Comparison of ENCODE assay signal across 16 cellular contexts in the genomic region with DNA sequence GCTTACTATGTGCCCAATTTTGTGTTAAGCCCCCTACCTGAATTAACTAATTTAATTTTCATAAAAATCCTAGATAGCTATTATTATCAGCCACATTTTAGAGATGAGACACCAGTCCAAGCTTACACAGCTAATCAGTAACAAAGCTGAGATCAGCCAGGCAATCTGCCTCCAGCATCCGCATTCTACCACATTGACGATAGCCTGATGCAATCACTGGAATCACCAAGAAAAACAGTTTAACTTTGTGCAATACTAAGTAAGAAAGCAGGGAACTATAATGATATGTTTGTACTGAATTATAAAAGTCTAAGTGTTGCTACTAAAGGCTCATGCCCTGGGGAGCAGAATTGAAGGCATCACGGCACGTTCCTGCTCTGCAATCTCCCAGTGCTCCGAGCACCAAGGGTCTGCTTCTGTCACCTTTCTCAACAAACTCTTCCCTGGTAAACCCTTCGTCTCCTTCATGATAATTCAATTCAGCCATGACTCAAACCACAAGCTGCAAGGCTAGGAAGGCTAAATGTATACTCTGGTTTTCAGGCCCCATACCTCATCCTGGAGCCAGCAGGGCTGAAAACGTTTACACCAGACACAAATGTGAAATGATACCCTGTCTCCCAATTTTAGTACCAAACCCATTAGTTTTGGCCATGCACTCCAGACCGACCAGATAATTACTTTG. TPM values are rescaled to one million over a fixed set of nuclear protein-coding genes. Genes with fewer than 3 reads are reported as not detected.
DNase-seq lines count a peak whose midpoint lies in the region; ATAC-seq and TF ChIP-seq lines count a peak whose summit lies in the region.
"Had no signal": no experiment of that assay in that cellular context is flagged by ENCODE, and none has a peak within 500 bp of the region (broad histone marks: within the 10 kb centered on the region; RNA-seq: fewer than 3 reads in every experiment).

No MANE protein-coding gene starts in this region.

- peaks cover 26% of the 10 kb centered on the region for H3K79me2 ChIP-seq in hepatocyte

- no peak overlapping the region for H2AFZ ChIP-seq in hepatocyte

- H3K27me3 ChIP-seq in hepatocyte (no peaks in the 10 kb centered on the region), right atrium auricular region (no peaks in the 10 kb centered on the region)
- H3K27me3 ChIP-seq: dorsolateral prefrontal cortex had no signal

- H3K4me1 ChIP-seq in hepatocyte (ENCODE audit: insufficient read depth): no peaks in the 10 kb centered on the region
- H3K4me1 ChIP-seq in right atrium auricular region: peaks cover 0 to 15% of the 10 kb centered on the region in 2 donors

- no peaks in the 10 kb centered on the region for H3K36me3 ChIP-seq in hepatocyte (replicated peaks; ENCODE audit: insufficient read depth, low read depth)
- H3K36me3 ChIP-seq in right atrium auricular region: peaks cover 31% of the 10 kb centered on the region

- no peaks in the 10 kb centered on the region for H4K20me1 ChIP-seq in hepatocyte (ENCODE audit: insufficient read depth, poor library complexity, severe bottlenecking)

- WGBS in hepatocyte (ENCODE audit: low lambda C conversion rate, missing lambda C conversion rate): 82% methylated on average over 8 of the region's 8 CpGs

- no peak overlapping the region for H3K4me3 Mint-ChIP-seq in T-helper 1 cell treated with Interleukin-12 subunit alpha and Interleukin-12 subunit beta and Interleukin-4 antibody, amounts not matched to agents 30 μg/mL and 1 μg/mL, for 36 hours
- H3K4me3 Mint-ChIP-seq in activated T-helper 17 cell treated with anti-CD3 and anti-CD28 coated beads, Interleukin-2, amount 50 U/mL, for 72 hours: no peak overlapping the region
- H3K4me3 Mint-ChIP-seq: activated naive CD4-positive, alpha-beta T cell treated with anti-CD3 and anti-CD28 coated beads, Interleukin-2, amount 50 U/mL, for 24 hours had no signal

- no peak for ATAC-seq in activated T-helper 17 cell treated with anti-CD3 and anti-CD28 coated beads, Interleukin-2, amount 50 U/mL, for 72 hours (replicated peaks)
- no peak for ATAC-seq in GM21423 (IDR thresholded peaks at IDR 0.05; ENCODE audit: unreplicated experiment)

- TF ChIP-seq CTCF in hepatocyte (IDR thresholded peaks at IDR 0.05; ENCODE audit: poor library complexity): no peak
- TF ChIP-seq CTCF in right atrium auricular region (IDR thresholded peaks at IDR 0.05): no peak

- DNase-seq in T-helper 1 cell (no peak), hepatocyte (ENCODE audit: low spot score) (no peak), stromal cell of bone marrow (ENCODE audit: low read depth) (peak; percentile 84), right atrium auricular region (ENCODE audit: low spot score) (no peak)
- no peak for DNase-seq in effector CD8-positive, alpha-beta T cell (lab: John Stamatoyannopoulos, UW)
- DNase-seq: activated CD4-positive, CD25-positive, alpha-beta regulatory T cell; DMS53; dorsolateral prefrontal cortex; NCI-H2171 treated with DMSO at 0.1 percent for 48 hours; SHP77 treated with DMSO at 0.1 percent for 48 hours had no signal

- H3K27ac Mint-ChIP-seq in T-helper 1 cell treated with Interleukin-12 subunit alpha and Interleukin-12 subunit beta and Interleukin-4 antibody, amounts not matched to agents 30 μg/mL and 1 μg/mL, for 36 hours: peak overlapping the region; percentile 62
- peak overlapping the region; percentile 77 for H3K27ac Mint-ChIP-seq in activated T-helper 17 cell treated with anti-CD3 and anti-CD28 coated beads, Interleukin-2, amount 50 U/mL, for 72 hours
- H3K27ac Mint-ChIP-seq: activated naive CD4-positive, alpha-beta T cell treated with anti-CD3 and anti-CD28 coated beads, Interleukin-2, amount 50 U/mL, for 24 hours had no signal

- H3K9me3 Mint-ChIP-seq in T-helper 1 cell treated with Interleukin-12 subunit alpha and Interleukin-12 subunit beta and Interleukin-4 antibody, amounts not matched to agents 30 μg/mL and 1 μg/mL, for 36 hours: no peaks in the 10 kb centered on the region
- H3K9me3 Mint-ChIP-seq in activated T-helper 17 cell treated with anti-CD3 and anti-CD28 coated beads, Interleukin-2, amount 50 U/mL, for 72 hours: no peaks in the 10 kb centered on the region
- H3K9me3 Mint-ChIP-seq: activated naive CD4-positive, alpha-beta T cell treated with anti-CD3 and anti-CD28 coated beads, Interleukin-2, amount 50 U/mL, for 24 hours had no signal

- no peak overlapping the region for H3K4me2 ChIP-seq in hepatocyte

- no peaks in the 10 kb centered on the region for H3K27me3 Mint-ChIP-seq in T-helper 1 cell treated with Interleukin-12 subunit alpha and Interleukin-12 subunit beta and Interleukin-4 antibody, amounts not matched to agents 30 μg/mL and 1 μg/mL, for 36 hours (ENCODE audit: low read depth)
- no peaks in the 10 kb centered on the region for H3K27me3 Mint-ChIP-seq in activated T-helper 17 cell treated with anti-CD3 and anti-CD28 coated beads, Interleukin-2, amount 50 U/mL, for 72 hours
- H3K27me3 Mint-ChIP-seq: activated naive CD4-positive, alpha-beta T cell treated with anti-CD3 and anti-CD28 coated beads, Interleukin-2, amount 50 U/mL, for 24 hours had no signal

- H3K27ac ChIP-seq in hepatocyte (peak overlapping the region; percentile 52), right atrium auricular region (peak overlapping the region in 1 of 2 donors; percentile 24)
- H3K27ac ChIP-seq: 22Rv1 had no signal

- no peaks in the 10 kb centered on the region for H3K9me2 ChIP-seq in hepatocyte (replicated peaks; ENCODE audit: insufficient read depth)

- H3K4me3 ChIP-seq in hepatocyte (no peak overlapping the region), right atrium auricular region (no peak overlapping the region)
- H3K4me3 ChIP-seq: dorsolateral prefrontal cortex had no signal

- peaks cover 36% of the 10 kb centered on the region for H3K4me1 Mint-ChIP-seq in T-helper 1 cell treated with Interleukin-12 subunit alpha and Interleukin-12 subunit beta and Interleukin-4 antibody, amounts not matched to agents 30 μg/mL and 1 μg/mL, for 36 hours (ENCODE audit: low read depth)
- H3K4me1 Mint-ChIP-seq in activated T-helper 17 cell treated with anti-CD3 and anti-CD28 coated beads, Interleukin-2, amount 50 U/mL, for 72 hours: peaks cover 25% of the 10 kb centered on the region

- peaks cover 27% of the 10 kb centered on the region for H3K36me3 Mint-ChIP-seq in T-helper 1 cell treated with Interleukin-12 subunit alpha and Interleukin-12 subunit beta and Interleukin-4 antibody, amounts not matched to agents 30 μg/mL and 1 μg/mL, for 36 hours (ENCODE audit: low read depth)
- peaks cover 91% of the 10 kb centered on the region for H3K36me3 Mint-ChIP-seq in activated T-helper 17 cell treated with anti-CD3 and anti-CD28 coated beads, Interleukin-2, amount 50 U/mL, for 72 hours (ENCODE audit: low read depth)
- H3K36me3 Mint-ChIP-seq: activated naive CD4-positive, alpha-beta T cell treated with anti-CD3 and anti-CD28 coated beads, Interleukin-2, amount 50 U/mL, for 24 hours had no signal

- H3K9me3 ChIP-seq in hepatocyte (ENCODE audit: low read depth) (no peaks in the 10 kb centered on the region), right atrium auricular region (no peaks in the 10 kb centered on the region)

RNA-seq across cellular contexts. Expression of gene KANSL3, which starts 19.4 kb away (rescaled TPM):
- total RNA-seq in activated T-helper 17 cell treated with anti-CD3 and anti-CD28 coated beads, Interleukin-2, amount 50 U/mL, for 72 hours: 10 to 100 TPM; 59.5 to 59.7 TPM
- total RNA-seq in hepatocyte (26.7 and 27.7 TPM in 2 replicates), right atrium auricular region (10 to 100 TPM; 27.3 to 29.4 TPM)
- polyA plus RNA-seq in hepatocyte: 18.4 and 20.4 TPM in 2 replicates

RNA-seq across cellular contexts. Expression of gene FER1L5, which starts 23.8 kb away (rescaled TPM):
- not detected for total RNA-seq in activated T-helper 17 cell treated with anti-CD3 and anti-CD28 coated beads, Interleukin-2, amount 50 U/mL, for 72 hours
- total RNA-seq in hepatocyte: 0.10 and 0.28 TPM in 2 replicates
- 0.21 and 0.33 TPM in 2 replicates for polyA plus RNA-seq in hepatocyte
- total RNA-seq in right atrium auricular region: not detected
- total RNA-seq: myocyte had no signal
